In genomic region chr1:216599851-216600250, GRCh38 we compare ENCODE assay signal across 17 cellular contexts.
DNase-seq lines count a peak whose midpoint lies in the region; ATAC-seq, FAIRE-seq and TF ChIP-seq lines count a peak whose summit lies in the region.
"Had no signal": no experiment of that assay in that cellular context is flagged by ENCODE, and none has a peak within 500 bp of the region (broad histone marks: within the 10 kb centered on the region; RNA-seq: fewer than 3 reads in every experiment).

No MANE protein-coding gene starts in this region.

- in situ Hi-C loops in GM12878 (cut with MboI) = no loop called here

- H3K4me1 ChIP-seq in heart right ventricle (peaks cover 0 to 15% (median 4%) of the 10 kb centered on the region in 9 donors), GM12878 (ENCODE audit: control insufficient read depth, insufficient read depth, low read length) (no peaks in the 10 kb centered on the region), vagina (peaks cover 7% of the 10 kb centered on the region)
- H3K4me1 ChIP-seq: pancreas had no signal

- CTCF ChIA-PET in GM12878 (lab: Yijun Ruan, JAX) = no interaction called here

- H3K4me1 Mint-ChIP-seq in neural crest cell = peaks cover 36% of the 10 kb centered on the region
- H3K4me1 Mint-ChIP-seq in naive thymus-derived CD8-positive, alpha-beta T cell = peaks cover 0 to 5% (median 1%) of the 10 kb centered on the region in 4 donors

- H3K79me2 ChIP-seq in GM12878 (ENCODE audit: control insufficient read depth, insufficient read depth, low read length) = no peaks in the 10 kb centered on the region

- H3K9ac ChIP-seq in GM12878 (ENCODE audit: control insufficient read depth, insufficient read depth, low read length) = no peak overlapping the region

- H3K27me3 ChIP-seq in heart right ventricle (peaks cover 0 to 7% (median 0%) of the 10 kb centered on the region in 7 donors), GM12878 (replicated peaks in 1 of 2; ENCODE audit: control insufficient read depth in 2 of 2, insufficient read depth in 2 of 2, low read length in 1 of 2) (no peaks in the 10 kb centered on the region), vagina (no peaks in the 10 kb centered on the region)
- H3K27me3 ChIP-seq: pancreas had no signal

- TF ChIP-seq EP300 in GM12878 (IDR thresholded peaks at IDR 0.05; ENCODE audit: borderline replicate concordance in 1 of 2, control insufficient read depth in 1 of 2, low read depth in 2 of 2, low read length in 2 of 2) = no peak

- H3K9me3 Mint-ChIP-seq in neural crest cell = no peaks in the 10 kb centered on the region
- peaks cover 0 to 7% (median 1%) of the 10 kb centered on the region in 9 donors for H3K9me3 Mint-ChIP-seq in naive thymus-derived CD8-positive, alpha-beta T cell
- H3K9me3 Mint-ChIP-seq: T-helper 1 cell treated with Interleukin-12 subunit alpha and Interleukin-12 subunit beta and Interleukin-4 antibody, amounts not matched to agents 30 μg/mL and 1 μg/mL, for 36 hours had no signal

- DNase-seq in heart right ventricle (no peak), cardiac septum (ENCODE audit: low spot score) (no peak), GM12878 (ENCODE audit: low read depth, low spot score) (no peak), neural crest cell (ENCODE audit: low read depth, low spot score) (no peak), vagina (ENCODE audit: extremely low spot score in 2 of 2) (no peak)
- no peak for DNase-seq in naive thymus-derived CD8-positive, alpha-beta T cell
- DNase-seq: activated CD8-positive, alpha-beta memory T cell treated with anti-CD3 and anti-CD28 coated beads, Interleukin-2, amount 10 ng/mL, durations not matched to agents 7 days and 5 days; activated naive CD4-positive, alpha-beta T cell treated with anti-CD3 and anti-CD28 coated beads, Interleukin-2, amount 50 U/mL, for 16 hours; COR-L47; effector CD4-positive, alpha-beta T cell; GDM1; NCI-H1436; pancreas; substantia nigra had no signal

- no peaks in the 10 kb centered on the region for H3K36me3 ChIP-seq in heart right ventricle
- no peaks in the 10 kb centered on the region for H3K36me3 ChIP-seq in GM12878 (ENCODE audit: control insufficient read depth in 2 of 2, insufficient read depth in 2 of 2, low read length in 1 of 2)
- H3K36me3 ChIP-seq in vagina = no peaks in the 10 kb centered on the region
- H3K36me3 ChIP-seq: pancreas had no signal

- no peak overlapping the region for H3K27ac Mint-ChIP-seq in neural crest cell (ENCODE audit: unreplicated experiment)
- H3K27ac Mint-ChIP-seq in naive thymus-derived CD8-positive, alpha-beta T cell = no peak overlapping the region
- H3K27ac Mint-ChIP-seq: activated CD8-positive, alpha-beta memory T cell treated with anti-CD3 and anti-CD28 coated beads, Interleukin-2, amount 10 ng/mL, durations not matched to agents 7 days and 5 days; T-helper 1 cell treated with Interleukin-12 subunit alpha and Interleukin-12 subunit beta and Interleukin-4 antibody, amounts not matched to agents 30 μg/mL and 1 μg/mL, for 36 hours had no signal

- BruUV-seq in GM12878 (replicated peaks; lab: Mats Ljungman, UMichigan) = no TSS peak

- no peak for ATAC-seq in heart right ventricle
- ATAC-seq in GM12878 = no peak
- ATAC-seq in HG03097 (IDR thresholded peaks at IDR 0.05; ENCODE audit: low FRiP score, unreplicated experiment) = no peak
- no peak for ATAC-seq in GM18520 (IDR thresholded peaks at IDR 0.05; ENCODE audit: unreplicated experiment)
- ATAC-seq in naive thymus-derived CD8-positive, alpha-beta T cell = no peak
- ATAC-seq: activated CD8-positive, alpha-beta memory T cell treated with anti-CD3 and anti-CD28 coated beads, Interleukin-2, amount 10 ng/mL, durations not matched to agents 7 days and 5 days had no signal

- no peak for FAIRE-seq in GM12878 (lab: Jason Lieb, UNC)
- FAIRE-seq: pancreas had no signal

- intact Hi-C loops in heart right ventricle (cut with DNase I) = loop anchor here in 4 of 10 donors (5.0 to 10.0 kb wide), 4 partner anchors 87 to 125 kb away; partner anchors contain the start of gene ESRRG (in 2 of the 4)
- intact Hi-C loops in cardiac septum (cut with DNase I) = loop anchor here (5.0 to 10.0 kb wide), 2 partner anchors 122 to 485 kb away; partner anchors contain the start of gene ESRRG
- intact Hi-C loops in GM12878 (cut with micrococcal nuclease; ENCODE audit: unreplicated experiment) = no loop called here
- intact Hi-C loops in vagina (cut with DNase I) = no loop called here

- TF ChIP-seq CTCF in heart right ventricle (IDR thresholded peaks at IDR 0.05) (no peak), GM12878 (IDR thresholded peaks at IDR 0.05 in 2 of 3, conservative IDR thresholded peaks at IDR 0.05 in 1 of 3; ENCODE audit: control insufficient read depth in 2 of 3, extremely low read depth in 1 of 3, insufficient read depth in 1 of 3, low read depth in 3 of 3, low read length in 3 of 3) (no peak), neural crest cell (conservative IDR thresholded peaks at IDR 0.05) (no peak), vagina (IDR thresholded peaks at IDR 0.05) (no peak)

- TF ChIP-seq POLR2A in GM12878 (IDR thresholded peaks at IDR 0.05; ENCODE audit: low read depth, low read length) (no peak), vagina (IDR thresholded peaks at IDR 0.05) (no peak)

- SMC1A ChIA-PET in GM12878 (lab: Charles Lee; ENCODE audit: uncharacterized antibody, unreplicated experiment) = no interaction called here

- no peaks in the 10 kb centered on the region for H4K20me1 ChIP-seq in GM12878 (ENCODE audit: control insufficient read depth, insufficient read depth)

- no peaks in the 10 kb centered on the region for H3K27me3 Mint-ChIP-seq in neural crest cell (ENCODE audit: low read depth)
- H3K27me3 Mint-ChIP-seq in naive thymus-derived CD8-positive, alpha-beta T cell = peaks cover 6 to 47% (median 16%) of the 10 kb centered on the region in 5 donors

- H3K4me3 ChIP-seq in heart right ventricle (no peak overlapping the region), GM12878 (no peak overlapping the region), vagina (no peak overlapping the region)

- no peak overlapping the region for H3K4me2 ChIP-seq in GM12878 (ENCODE audit: control insufficient read depth, insufficient read depth)

- RAD21 ChIA-PET in GM12878 (lab: Charles Lee; ENCODE audit: unreplicated experiment) = no interaction called here

- 85 to 86% methylated on average over 6 of the region's 6 CpGs for WGBS in heart right ventricle, 2 donors
- 37% methylated on average over 6 of the region's 6 CpGs for WGBS in GM12878 (ENCODE audit: insufficient coverage, insufficient replicate concordance, low lambda C conversion rate, missing lambda C conversion rate)

- H3K4me3 Mint-ChIP-seq in neural crest cell = peak overlapping the region; percentile 87
- no peak overlapping the region for H3K4me3 Mint-ChIP-seq in naive thymus-derived CD8-positive, alpha-beta T cell

- peak overlapping the region in 6 of 10 donors; percentile 95 to 98 (median 96) for H3K27ac ChIP-seq in heart right ventricle
- H3K27ac ChIP-seq in GM12878 (ENCODE audit: control insufficient read depth, insufficient read depth) = no peak overlapping the region
- peak overlapping the region; percentile 81 for H3K27ac ChIP-seq in vagina

- TF ChIP-seq RAD21 in GM12878 (IDR thresholded peaks at IDR 0.05; ENCODE audit: insufficient read depth, low read depth, low read length) = no peak

- no peaks in the 10 kb centered on the region for H3K36me3 Mint-ChIP-seq in neural crest cell (ENCODE audit: low read depth)
- H3K36me3 Mint-ChIP-seq in naive thymus-derived CD8-positive, alpha-beta T cell = peaks cover 0 to 5% (median 0%) of the 10 kb centered on the region in 3 donors
- H3K36me3 Mint-ChIP-seq: activated CD8-positive, alpha-beta memory T cell treated with anti-CD3 and anti-CD28 coated beads, Interleukin-2, amount 10 ng/mL, durations not matched to agents 7 days and 5 days had no signal

- H2AFZ ChIP-seq in GM12878 (ENCODE audit: control insufficient read depth, low read depth, low read length) = peak overlapping the region; percentile 21; the same call in 1 of the 2 replicates

- POLR2A ChIA-PET in GM12878 (lab: Charles Lee) = no interaction called here
- POLR2A ChIA-PET in naive thymus-derived CD8-positive, alpha-beta T cell (lab: Charles Lee) = no interaction called here

- H3K9me3 ChIP-seq in heart right ventricle (no peaks in the 10 kb centered on the region), GM12878 (replicated peaks; ENCODE audit: control insufficient read depth, insufficient read depth, low read length) (no peaks in the 10 kb centered on the region), vagina (no peaks in the 10 kb centered on the region)
- H3K9me3 ChIP-seq: pancreas had no signal

TF ChIP-seq in GM12878, 131 proteins besides CTCF, POLR2A, EP300 and RAD21 (continues in another document):
- TF ChIP-seq CHD4 (IDR thresholded peaks at IDR 0.05) (no peak), CHD1 (IDR thresholded peaks at IDR 0.05; ENCODE audit: low read depth, low read length) (no peak), LARP7 (IDR thresholded peaks at IDR 0.05) (no peak), BCL3 (IDR thresholded peaks at IDR 0.05; ENCODE audit: borderline replicate concordance, insufficient read depth, low read depth, low read length, poor library complexity, severe bottlenecking) (no peak), SREBF2 (IDR thresholded peaks at IDR 0.05; ENCODE audit: low read length) (no peak)
